ENCODE assay signal across 9 cellular contexts in the genomic region with DNA sequence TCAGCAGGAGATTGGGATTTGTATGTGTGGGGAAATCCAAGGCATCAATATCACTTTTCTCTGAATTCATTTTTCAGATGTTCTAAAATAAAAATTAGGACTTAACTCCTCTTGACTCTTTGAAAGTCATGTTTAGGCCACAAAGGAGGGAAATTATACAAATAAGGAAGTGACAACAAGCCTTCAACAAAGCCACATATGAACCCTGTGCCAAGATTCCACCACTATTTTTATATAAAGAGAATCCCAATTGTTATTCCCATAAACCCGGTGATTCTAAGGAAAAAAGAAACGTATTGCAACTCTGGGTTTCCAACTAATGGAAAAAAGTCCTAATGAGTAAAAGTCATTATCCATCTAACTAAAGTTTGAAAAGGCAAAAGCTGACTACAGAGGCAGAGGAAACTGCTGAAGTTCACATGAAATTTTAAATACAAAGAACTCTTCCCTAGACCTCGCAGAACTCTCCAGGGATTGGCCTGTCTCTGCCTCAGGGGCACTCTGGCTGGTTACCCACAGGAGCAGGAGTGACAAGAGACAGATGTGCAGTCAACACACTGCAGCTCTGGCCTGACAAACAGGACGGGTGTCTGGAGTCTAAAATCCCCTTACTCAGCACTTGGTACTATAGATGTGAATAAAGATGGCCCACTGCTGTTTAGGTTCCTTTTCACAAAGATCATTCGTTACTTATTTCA. TPM values are rescaled to one million over a fixed set of nuclear protein-coding genes. Genes with fewer than 3 reads are reported as not detected.
A peak's percentile ranks its signal among the peaks of the same experiment; 100 is the strongest.
DNase-seq lines count a peak whose midpoint lies in the region; ATAC-seq and TF ChIP-seq lines count a peak whose summit lies in the region.
"Had no signal": no experiment of that assay in that cellular context is flagged by ENCODE, and none has a peak within 500 bp of the region (broad histone marks: within the 10 kb centered on the region; RNA-seq: fewer than 3 reads in every experiment).

No MANE protein-coding gene starts in this region.

- intact Hi-C loops in dendritic cell treated with granulocyte-macrophage colony-stimulating factor and Interleukin-4, amounts not matched to agents 40 ng/mL and 50 ng/mL, for 4 days (cut with micrococcal nuclease), result loop anchor here (5.0 kb wide), 1 partner anchor 32 kb away; no protein-coding TSS in a partner anchor
- intact Hi-C loops in body of pancreas (cut with DNase I), result loop anchor here (10.0 kb wide), 1 partner anchor 60 kb away; no protein-coding TSS in a partner anchor

- TF ChIP-seq CTCF in neural progenitor cell (IDR thresholded peaks at IDR 0.05) (no peak), body of pancreas (IDR thresholded peaks at IDR 0.05) (no peak)

- H3K9me3 ChIP-seq in neural progenitor cell (ENCODE audit: low read depth) (no peaks in the 10 kb centered on the region), body of pancreas (no peaks in the 10 kb centered on the region)

- no peaks in the 10 kb centered on the region for H3K27me3 Mint-ChIP-seq in dendritic cell treated with granulocyte-macrophage colony-stimulating factor and Interleukin-4, amounts not matched to agents 40 ng/mL and 50 ng/mL, for 4 days
- peaks cover 2% of the 10 kb centered on the region for H3K27me3 Mint-ChIP-seq in neural progenitor cell (ENCODE audit: insufficient read depth, low read depth)

- H3K36me3 ChIP-seq in neural progenitor cell, result no peaks in the 10 kb centered on the region
- H3K36me3 ChIP-seq in body of pancreas (replicated peaks in 1 of 2; ENCODE audit: insufficient read depth in 1 of 2, low read depth in 2 of 2), result peaks cover 0 to 1% of the 10 kb centered on the region in 2 donors

- H3K9me3 Mint-ChIP-seq in dendritic cell treated with granulocyte-macrophage colony-stimulating factor and Interleukin-4, amounts not matched to agents 40 ng/mL and 50 ng/mL, for 4 days, result no peaks in the 10 kb centered on the region
- H3K9me3 Mint-ChIP-seq in neural progenitor cell, result no peaks in the 10 kb centered on the region

- H3K4me3 Mint-ChIP-seq in dendritic cell treated with granulocyte-macrophage colony-stimulating factor and Interleukin-4, amounts not matched to agents 40 ng/mL and 50 ng/mL, for 4 days, result no peak overlapping the region
- no peak overlapping the region for H3K4me3 Mint-ChIP-seq in neural progenitor cell

- H3K4me2 ChIP-seq in neural progenitor cell, result no peak overlapping the region

- H4K20me1 ChIP-seq in neural progenitor cell (ENCODE audit: low read depth), result peaks cover 8% of the 10 kb centered on the region

- peaks cover 47% of the 10 kb centered on the region for H3K4me1 Mint-ChIP-seq in dendritic cell treated with granulocyte-macrophage colony-stimulating factor and Interleukin-4, amounts not matched to agents 40 ng/mL and 50 ng/mL, for 4 days (ENCODE audit: low read depth)
- H3K4me1 Mint-ChIP-seq in neural progenitor cell, result peaks cover 12% of the 10 kb centered on the region

- H2AFZ ChIP-seq in neural progenitor cell (replicated peaks), result no peak overlapping the region

- H3K27ac ChIP-seq in neural progenitor cell (no peak overlapping the region), body of pancreas (no peak overlapping the region)

- peak; percentile 40 for DNase-seq in CD1c-positive myeloid dendritic cell (ENCODE audit: extremely low spot score)
- DNase-seq in MV-4-11 (lab: John Stamatoyannopoulos, UW), result peak; percentile 16
- no peak for DNase-seq in neural progenitor cell (ENCODE audit: low spot score)
- DNase-seq in activated CD8-positive, alpha-beta memory T cell treated with anti-CD3 and anti-CD28 coated beads for 24 hours, result no peak
- DNase-seq in body of pancreas, result no peak
- no peak for DNase-seq in NCI-H526 treated with DMSO at 0.1 percent for 48 hours (lab: John Stamatoyannopoulos, UW)
- DNase-seq: NCI-H345 had no signal

- peaks cover 4% of the 10 kb centered on the region for H3F3A ChIP-seq in neural progenitor cell (ENCODE audit: low read depth)

- H3K27ac Mint-ChIP-seq in dendritic cell treated with granulocyte-macrophage colony-stimulating factor and Interleukin-4, amounts not matched to agents 40 ng/mL and 50 ng/mL, for 4 days, result peak overlapping the region; percentile 71
- peak overlapping the region; percentile 42 for H3K27ac Mint-ChIP-seq in neural progenitor cell

- WGBS in body of pancreas, 2 donors, result 70 to 80% methylated on average over 5 of the region's 5 CpGs

- H3K4me3 ChIP-seq in neural progenitor cell, result no peak overlapping the region
- H3K4me3 ChIP-seq in body of pancreas, result no peak overlapping the region

- H3K36me3 Mint-ChIP-seq in dendritic cell treated with granulocyte-macrophage colony-stimulating factor and Interleukin-4, amounts not matched to agents 40 ng/mL and 50 ng/mL, for 4 days (ENCODE audit: low read depth), result peaks cover 60% of the 10 kb centered on the region
- peaks cover 13% of the 10 kb centered on the region for H3K36me3 Mint-ChIP-seq in neural progenitor cell

- no peak for TF ChIP-seq POLR2A in body of pancreas (IDR thresholded peaks at IDR 0.05)

- peaks cover 9% of the 10 kb centered on the region for H3K79me2 ChIP-seq in neural progenitor cell (ENCODE audit: low read depth)

- H3K27me3 ChIP-seq in neural progenitor cell (no peaks in the 10 kb centered on the region), body of pancreas (no peaks in the 10 kb centered on the region)

- H3K4me1 ChIP-seq in neural progenitor cell, result peaks cover 8% of the 10 kb centered on the region
- peaks cover 7% of the 10 kb centered on the region for H3K4me1 ChIP-seq in body of pancreas

- no peak overlapping the region for H3K9ac ChIP-seq in neural progenitor cell

- ATAC-seq in GM21576 (IDR thresholded peaks at IDR 0.05; ENCODE audit: unreplicated experiment) (no peak), body of pancreas (no peak)

RNA-seq across cellular contexts. Expression of a gene that starts 11.5 kb away (rescaled TPM):
- total RNA-seq in neural progenitor cell (ENCODE audit: low replicate concordance), result 20.9 and 31.4 TPM in 2 replicates
- 10 to 100 TPM; 27.2 to 27.7 TPM for total RNA-seq in body of pancreas

Comparison
In these comparisons a context has a peak if more than half of its experiments do, and no peak if none do; other contexts are left out.
1. DNase-seq: peak in CD1c-positive myeloid dendritic cell (single experiment) and MV-4-11 (single experiment); none in neural progenitor cell (single experiment), activated CD8-positive, alpha-beta memory T cell treated with anti-CD3 and anti-CD28 coated beads for 24 hours (single experiment), body of pancreas (0 of 4) and NCI-H526 treated with DMSO at 0.1 percent for 48 hours (single experiment).